18 cellular contexts compared by ENCODE assay signal in the genomic region with DNA sequence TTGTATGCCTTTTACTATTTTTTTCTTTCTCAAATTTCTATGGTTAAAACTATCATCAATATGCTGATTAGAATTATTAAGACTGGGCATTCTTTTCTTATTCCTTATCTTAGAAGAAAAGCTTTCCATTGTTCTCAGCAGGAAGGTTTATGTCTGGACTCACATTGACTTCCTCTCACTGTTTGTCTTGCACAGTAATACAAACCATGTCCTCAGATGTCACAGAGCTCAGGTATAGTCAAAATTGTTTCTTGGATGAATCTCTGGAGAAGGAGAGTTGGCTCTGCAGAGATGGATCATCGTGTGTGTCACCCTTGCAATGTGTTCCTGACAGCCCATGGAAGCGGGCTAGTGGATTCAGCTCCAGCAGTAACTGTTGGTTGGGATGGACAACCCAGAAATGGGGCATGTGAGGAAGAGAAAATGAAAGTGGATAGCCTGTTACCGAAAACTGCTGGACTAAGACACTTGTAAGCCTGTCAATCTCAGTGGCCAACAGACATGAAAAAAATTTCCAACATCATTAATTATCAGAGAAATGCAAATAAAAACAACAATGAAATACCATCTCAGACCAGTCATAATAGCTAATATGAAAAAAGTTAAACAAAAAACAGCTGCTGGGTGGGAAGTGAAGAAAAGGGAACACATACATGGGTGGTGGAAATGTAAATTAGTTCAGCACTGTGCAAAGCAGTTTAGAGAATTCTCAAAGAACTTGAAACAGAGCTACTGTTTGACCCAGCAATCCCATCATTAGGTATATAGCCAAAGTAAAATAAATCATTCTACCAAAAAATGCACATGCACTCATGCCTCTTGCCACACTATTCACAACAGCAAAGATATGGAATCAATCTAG.
DNase-seq lines count a peak whose midpoint lies in the region; ATAC-seq and TF ChIP-seq lines count a peak whose summit lies in the region.
"Had no signal": no experiment of that assay in that cellular context is flagged by ENCODE, and none has a peak within 500 bp of the region (broad histone marks: within the 10 kb centered on the region; RNA-seq: fewer than 3 reads in every experiment).

No MANE protein-coding gene starts in this region.

- no peaks in the 10 kb centered on the region for H3K27me3 Mint-ChIP-seq in activated naive CD4-positive, alpha-beta T cell treated with anti-CD3 and anti-CD28 coated beads for 36 hours (ENCODE audit: low read depth)
- H3K27me3 Mint-ChIP-seq in immature natural killer cell (ENCODE audit: low read depth in 3 of 3), result peaks cover 0 to 5% (median 2%) of the 10 kb centered on the region in 3 donors

- peak overlapping the region; percentile 14 for H3K4me2 ChIP-seq in SU-DHL-6 (ENCODE audit: low read depth, low read length, poor library complexity, severe bottlenecking)

- no peak overlapping the region for H2AFZ ChIP-seq in SU-DHL-6 (ENCODE audit: low read depth, low read length, severe bottlenecking)

- no peak overlapping the region for H3K4me3 ChIP-seq in SU-DHL-6 (ENCODE audit: insufficient read depth, low read length, poor library complexity, severe bottlenecking)
- peak overlapping the region; percentile 19 for H3K4me3 ChIP-seq in upper lobe of right lung
- H3K4me3 ChIP-seq: gastrocnemius medialis had no signal

- H3K27me3 ChIP-seq in SU-DHL-6 (ENCODE audit: low read length), result no peaks in the 10 kb centered on the region
- H3K27me3 ChIP-seq in upper lobe of right lung, result no peaks in the 10 kb centered on the region
- H3K27me3 ChIP-seq: gastrocnemius medialis had no signal

- no peaks in the 10 kb centered on the region for H3F3A ChIP-seq in SU-DHL-6 (ENCODE audit: insufficient read depth)

- H3K9ac ChIP-seq in SU-DHL-6 (ENCODE audit: low read length), result no peak overlapping the region

- peak; percentile 26 for ATAC-seq in upper lobe of right lung
- ATAC-seq in GM18498 (IDR thresholded peaks at IDR 0.05; ENCODE audit: unreplicated experiment), result no peak
- ATAC-seq: gastrocnemius medialis had no signal

- H3K9me3 ChIP-seq in SU-DHL-6 (ENCODE audit: insufficient read depth, low read length) (no peaks in the 10 kb centered on the region), upper lobe of right lung (no peaks in the 10 kb centered on the region)
- H3K9me3 ChIP-seq: gastrocnemius medialis had no signal

- CTCF ChIA-PET in activated naive CD4-positive, alpha-beta T cell treated with anti-CD3 and anti-CD28 coated beads for 36 hours (lab: Charles Lee), result interaction anchor here (0.6 to 8.3 kb wide), 8 partner anchors 11 to 77 kb away, joined by 3 to 100 read pairs (median 4); no protein-coding TSS in a partner anchor

- no peak for DNase-seq in activated naive CD4-positive, alpha-beta T cell treated with anti-CD3 and anti-CD28 coated beads for 36 hours
- no peak for DNase-seq in activated naive CD4-positive, alpha-beta T cell treated with Interleukin-2 at 50 U/mL for 16 hours
- DNase-seq in immature natural killer cell (peak in 1 of 3 donors; percentile 17), upper lobe of right lung (no peak), AG08395 (ENCODE audit: low spot score) (no peak), iPS-NIHi11 (ENCODE audit: low spot score) (no peak)
- DNase-seq: activated gamma-delta T cell treated with Interleukin-2 at 50 U/mL for 16 hours; caudate nucleus; DMS79; gastrocnemius medialis; KG1; mammary epithelial cell; NCI-H1436 treated with DMSO at 0.1 percent for 48 hours; nucleus accumbens; stimulated activated CD4-positive, alpha-beta T cell treated with anti-CD3 and anti-CD28 coated beads, Interleukin-4, amount 100 ng/mL, for 24 hours had no signal

- H3K9me3 Mint-ChIP-seq in activated naive CD4-positive, alpha-beta T cell treated with anti-CD3 and anti-CD28 coated beads for 36 hours, result peaks cover 2% of the 10 kb centered on the region
- no peaks in the 10 kb centered on the region for H3K9me3 Mint-ChIP-seq in immature natural killer cell

- H4K20me1 ChIP-seq in SU-DHL-6 (ENCODE audit: low read depth, low read length), result no peaks in the 10 kb centered on the region

- no peaks in the 10 kb centered on the region for H3K79me2 ChIP-seq in SU-DHL-6 (ENCODE audit: insufficient read depth, low read length)

- H3K36me3 Mint-ChIP-seq in activated naive CD4-positive, alpha-beta T cell treated with anti-CD3 and anti-CD28 coated beads for 36 hours (ENCODE audit: low read depth), result no peaks in the 10 kb centered on the region
- no peaks in the 10 kb centered on the region for H3K36me3 Mint-ChIP-seq in immature natural killer cell

- no peaks in the 10 kb centered on the region for H3K9me2 ChIP-seq in SU-DHL-6 (replicated peaks; ENCODE audit: insufficient read depth, low read length)

- H3K36me3 ChIP-seq in SU-DHL-6 (ENCODE audit: low read length), result no peaks in the 10 kb centered on the region
- H3K36me3 ChIP-seq in upper lobe of right lung, result no peaks in the 10 kb centered on the region
- H3K36me3 ChIP-seq: gastrocnemius medialis had no signal

- H3K4me1 ChIP-seq in upper lobe of right lung, result no peaks in the 10 kb centered on the region
- H3K4me1 ChIP-seq: gastrocnemius medialis had no signal

- peaks cover 21% of the 10 kb centered on the region for H3K4me1 Mint-ChIP-seq in activated naive CD4-positive, alpha-beta T cell treated with anti-CD3 and anti-CD28 coated beads for 36 hours (ENCODE audit: low read depth)
- H3K4me1 Mint-ChIP-seq in immature natural killer cell, result peaks cover 17% of the 10 kb centered on the region in 2 donors

- H3K27ac Mint-ChIP-seq in activated naive CD4-positive, alpha-beta T cell treated with anti-CD3 and anti-CD28 coated beads for 36 hours, result no peak overlapping the region
- H3K27ac Mint-ChIP-seq in immature natural killer cell, result peak overlapping the region; percentile 29 to 85 (median 76)

- H3K4me3 Mint-ChIP-seq in activated naive CD4-positive, alpha-beta T cell treated with anti-CD3 and anti-CD28 coated beads for 36 hours, result peak overlapping the region; percentile 41
- peak overlapping the region; percentile 80 to 89 (median 86) for H3K4me3 Mint-ChIP-seq in immature natural killer cell

- intact Hi-C loops in activated naive CD4-positive, alpha-beta T cell treated with anti-CD3 and anti-CD28 coated beads for 36 hours (cut with micrococcal nuclease), result no loop called here
- intact Hi-C loops in upper lobe of right lung (cut with DNase I), result no loop called here

- H3K27ac ChIP-seq in SU-DHL-6 (ENCODE audit: low read depth, low read length), result no peak overlapping the region
- no peak overlapping the region for H3K27ac ChIP-seq in upper lobe of right lung
- H3K27ac ChIP-seq: gastrocnemius medialis, HL-60 had no signal

- no peak for TF ChIP-seq CTCF in SU-DHL-6 (IDR thresholded peaks at IDR 0.05; ENCODE audit: insufficient read depth, low read length, poor library complexity, severe bottlenecking)
- no peak for TF ChIP-seq CTCF in upper lobe of right lung (IDR thresholded peaks at IDR 0.05)
